In the genomic region with DNA sequence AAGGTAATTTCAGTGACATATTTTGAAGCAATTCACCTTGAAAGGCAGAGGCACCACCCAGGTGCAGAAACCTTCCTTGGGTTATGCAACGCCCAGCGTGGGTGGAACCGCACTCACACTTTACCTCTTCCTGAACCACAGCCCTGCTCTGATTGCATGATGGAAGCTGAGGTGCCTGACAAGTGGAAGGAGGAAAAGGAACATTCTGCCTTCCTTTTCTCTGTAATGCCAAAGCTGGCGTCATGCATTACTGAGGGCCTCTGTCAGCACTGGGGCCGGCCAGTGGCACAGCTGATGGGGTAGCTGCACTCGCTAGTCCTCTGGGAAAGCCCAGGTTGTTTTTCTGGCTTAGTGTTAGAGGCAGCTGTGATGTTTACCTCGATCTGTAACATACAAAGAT, we compare ENCODE assay signal across 8 cellular contexts.
DNase-seq lines count a peak whose midpoint lies in the region; FAIRE-seq and TF ChIP-seq lines count a peak whose summit lies in the region.

No MANE protein-coding gene starts in this region.

- H3K27me3 Mint-ChIP-seq in endodermal cell (ENCODE audit: insufficient read depth): peaks cover 9% of the 10 kb centered on the region

- no peak overlapping the region for H3K27ac Mint-ChIP-seq in endodermal cell

- H3K4me1 ChIP-seq in colonic mucosa (peaks cover 21% of the 10 kb centered on the region), MM.1S (ENCODE audit: low read length) (no peaks in the 10 kb centered on the region), endodermal cell (ENCODE audit: control insufficient read depth, insufficient read depth, low read length) (no peaks in the 10 kb centered on the region)

- peaks cover 4% of the 10 kb centered on the region for H3K36me3 Mint-ChIP-seq in endodermal cell (ENCODE audit: low read depth)

- H3K27me3 ChIP-seq in colonic mucosa (no peaks in the 10 kb centered on the region), MM.1S (replicated peaks; ENCODE audit: insufficient read depth, low read length) (no peaks in the 10 kb centered on the region), endodermal cell (ENCODE audit: control insufficient read depth, insufficient read depth, low read length, poor library complexity, severe bottlenecking) (peaks cover 11% of the 10 kb centered on the region)

- TF ChIP-seq CTCF in RWPE1 (conservative IDR thresholded peaks at IDR 0.05; ENCODE audit: low read depth): no peak
- no peak for TF ChIP-seq CTCF in colonic mucosa (IDR thresholded peaks at IDR 0.05)
- no peak for TF ChIP-seq CTCF in MM.1S (IDR thresholded peaks at IDR 0.05; ENCODE audit: low read length)
- TF ChIP-seq CTCF in endodermal cell (conservative IDR thresholded peaks at IDR 0.05): no peak

- H3K9me3 Mint-ChIP-seq in endodermal cell: peaks cover 8% of the 10 kb centered on the region

- CTCF ChIA-PET in RWPE1 (lab: Yijun Ruan, JAX): no interaction called here

- FAIRE-seq in GM19239 (lab: Jason Lieb, UNC): peak; percentile 11

- H3K9ac ChIP-seq in colonic mucosa (ENCODE audit: low read depth in 2 of 2, low read length in 2 of 2): peak overlapping the region; percentile 18 to 68
- no peak overlapping the region for H3K9ac ChIP-seq in MM.1S (ENCODE audit: low read length)
- no peak overlapping the region for H3K9ac ChIP-seq in endodermal cell (ENCODE audit: extremely low read depth, low read length, poor library complexity, severe bottlenecking)

- peaks cover 15% of the 10 kb centered on the region for H3K4me1 Mint-ChIP-seq in endodermal cell

- DNase-seq in GM19239 (ENCODE audit: insufficient read length, low spot score) (no peak), RWPE1 (ENCODE audit: low spot score) (peak; percentile 46), colonic mucosa (peak; percentile 89), putamen (ENCODE audit: low spot score) (peak; percentile 88), foreskin melanocyte (no peak), AG20443 (ENCODE audit: low spot score) (no peak), MM.1S (no peak), endodermal cell (no peak)

- WGBS in endodermal cell (ENCODE audit: insufficient coverage in 1 of 2, insufficient read length in 1 of 2), 2 experiments: 87 to 93% methylated on average over 3 to 7 of the region's 7 CpGs

- H3K36me3 ChIP-seq in colonic mucosa (no peaks in the 10 kb centered on the region), MM.1S (replicated peaks; ENCODE audit: insufficient read depth, low read length) (no peaks in the 10 kb centered on the region), endodermal cell (ENCODE audit: control insufficient read depth, insufficient read depth, low read length) (no peaks in the 10 kb centered on the region)

- peak overlapping the region; percentile 75 for H3K27ac ChIP-seq in RWPE1
- peak overlapping the region; percentile 38 for H3K27ac ChIP-seq in colonic mucosa
- H3K27ac ChIP-seq in MM.1S (ENCODE audit: low read length): no peak overlapping the region
- no peak overlapping the region for H3K27ac ChIP-seq in endodermal cell (ENCODE audit: low read depth, low read length)

- no peaks in the 10 kb centered on the region for H3K79me2 ChIP-seq in MM.1S (ENCODE audit: low read length)

- H3K4me2 ChIP-seq in MM.1S (ENCODE audit: low read depth, low read length): no peak overlapping the region

- no peaks in the 10 kb centered on the region for H4K20me1 ChIP-seq in MM.1S (ENCODE audit: insufficient read depth, low read length)

- no peaks in the 10 kb centered on the region for H3K9me3 ChIP-seq in colonic mucosa
- H3K9me3 ChIP-seq in MM.1S (replicated peaks; ENCODE audit: insufficient read depth, low read length): no peaks in the 10 kb centered on the region
- H3K9me3 ChIP-seq in endodermal cell (ENCODE audit: control insufficient read depth, low read length): peaks cover 5% of the 10 kb centered on the region

- H3F3A ChIP-seq in MM.1S (ENCODE audit: insufficient read depth, low read length): no peaks in the 10 kb centered on the region

- no peak overlapping the region for H3K4me3 ChIP-seq in colonic mucosa
- H3K4me3 ChIP-seq in MM.1S (ENCODE audit: low read length): no peak overlapping the region
- no peak overlapping the region for H3K4me3 ChIP-seq in endodermal cell (ENCODE audit: low read length)

- no peaks in the 10 kb centered on the region for H3K9me2 ChIP-seq in MM.1S (replicated peaks; ENCODE audit: insufficient read depth, low read length)

- POLR2A ChIA-PET in RWPE1 (lab: Yijun Ruan, JAX; ENCODE audit: low non-redundant PET): no interaction called here

- no peak overlapping the region for H3K4me3 Mint-ChIP-seq in endodermal cell

- intact Hi-C loops in colonic mucosa (cut with DNase I): no loop called here

- H2AFZ ChIP-seq in MM.1S (ENCODE audit: low read length): no peak overlapping the region

Comparison
In these comparisons a context has a peak if more than half of its experiments do, and no peak if none do; other contexts are left out.
1. DNase-seq: peak in RWPE1 (single experiment), colonic mucosa (single experiment) and putamen (single experiment); none in GM19239 (single experiment), foreskin melanocyte (single experiment), AG20443 (single experiment), MM.1S (single experiment) and endodermal cell (single experiment).
2. H3K27ac ChIP-seq: peak in RWPE1 (single experiment) and colonic mucosa (single experiment); none in MM.1S (single experiment) and endodermal cell (single experiment).
3. H3K9ac ChIP-seq: peak in colonic mucosa (2 of 2); none in MM.1S (single experiment) and endodermal cell (single experiment).